ENCODE assay signal across 12 cellular contexts in the genomic region with DNA sequence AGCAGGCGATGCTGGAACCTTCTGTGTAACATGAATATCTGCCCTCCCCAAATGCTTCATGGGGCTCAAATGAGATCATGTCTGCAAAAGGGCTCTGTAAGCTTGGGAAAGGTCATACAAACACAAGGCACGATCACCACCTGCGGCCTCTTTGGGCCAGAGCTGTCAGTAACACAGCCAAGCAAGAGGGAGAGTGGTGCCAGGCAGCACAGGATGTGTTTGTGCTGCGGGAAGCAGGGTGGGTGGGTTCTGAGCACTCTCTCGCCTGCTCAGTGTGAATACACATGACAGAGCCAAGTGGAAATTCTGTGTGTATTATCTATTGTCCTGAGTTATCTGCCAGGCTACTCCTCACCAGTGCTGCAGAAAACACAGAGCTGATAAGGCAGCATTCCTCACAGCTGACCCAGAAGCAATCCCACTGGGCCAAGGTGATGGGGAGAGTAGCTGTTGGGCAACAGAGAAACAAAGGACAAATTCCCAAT.
DNase-seq lines count a peak whose midpoint lies in the region; ATAC-seq and TF ChIP-seq lines count a peak whose summit lies in the region.
"Had no signal": no experiment of that assay in that cellular context is flagged by ENCODE, and none has a peak within 500 bp of the region (broad histone marks: within the 10 kb centered on the region; RNA-seq: fewer than 3 reads in every experiment).

No MANE protein-coding gene starts in this region.

- TF ChIP-seq RAD21 in IMR-90 (IDR thresholded peaks at IDR 0.05; ENCODE audit: low read length), result no peak

- H3K36me3 ChIP-seq in IMR-90 (ENCODE audit: control insufficient read depth, insufficient read depth, low read length) (no peaks in the 10 kb centered on the region), hepatocyte (replicated peaks; ENCODE audit: insufficient read depth, low read depth) (no peaks in the 10 kb centered on the region), psoas muscle (ENCODE audit: insufficient read depth in 1 of 2, low read depth in 1 of 2) (no peaks in the 10 kb centered on the region)

- H4K5ac ChIP-seq in IMR-90 (ENCODE audit: low read depth, low read length), result no peak overlapping the region

- TF ChIP-seq POLR2A in IMR-90 (IDR thresholded peaks at IDR 0.05; ENCODE audit: low read depth, low read length), result no peak

- CTCF ChIA-PET in IMR-90 (lab: Yijun Ruan, JAX), result interaction anchor here (0.7 kb wide), 1 partner anchor 9 kb away, joined by 4 read pairs; no protein-coding TSS in a partner anchor

- no peak overlapping the region for H4K8ac ChIP-seq in IMR-90 (ENCODE audit: low read depth in 2 of 2, low read length in 2 of 2)

- H2BK20ac ChIP-seq in IMR-90 (ENCODE audit: low read depth, low read length), result no peak overlapping the region

- no peak overlapping the region for H3K4ac ChIP-seq in IMR-90 (ENCODE audit: low read depth, low read length)

- no peak overlapping the region for H2BK5ac ChIP-seq in IMR-90 (ENCODE audit: low read depth, low read length, poor library complexity, severe bottlenecking)

- H2AFZ ChIP-seq in IMR-90 (replicated peaks; ENCODE audit: low read length, poor library complexity) (no peak overlapping the region), hepatocyte (no peak overlapping the region)

- H3K27ac ChIP-seq in IMR-90 (ENCODE audit: insufficient read depth, low read length), result no peak overlapping the region
- H3K27ac ChIP-seq in hepatocyte, result peak overlapping the region; percentile 23
- peak overlapping the region; percentile 41 for H3K27ac ChIP-seq in psoas muscle

- no TSS peak for BruUV-seq in IMR-90 (replicated peaks; lab: Mats Ljungman, UMichigan)

- H3K9me2 ChIP-seq in hepatocyte (replicated peaks; ENCODE audit: insufficient read depth), result no peaks in the 10 kb centered on the region

- H2AK5ac ChIP-seq in IMR-90 (ENCODE audit: low read depth, low read length), result peak overlapping the region; percentile 21; the same call in 1 of the 2 replicates

- H3K9me1 ChIP-seq in IMR-90 (ENCODE audit: insufficient read depth, low read length), result peaks cover 14% of the 10 kb centered on the region; the same call in 1 of the 2 replicates

- H3K79me2 ChIP-seq in hepatocyte, result no peaks in the 10 kb centered on the region

- no peaks in the 10 kb centered on the region for H4K20me1 ChIP-seq in IMR-90 (ENCODE audit: insufficient read depth, low read length)
- H4K20me1 ChIP-seq in hepatocyte (ENCODE audit: insufficient read depth, poor library complexity, severe bottlenecking), result no peaks in the 10 kb centered on the region

- H3K56ac ChIP-seq in IMR-90 (ENCODE audit: extremely low read depth, insufficient read depth, low read length), result no peak overlapping the region

- H3K79me1 ChIP-seq in IMR-90 (ENCODE audit: low read depth in 1 of 2, low read length in 2 of 2), result no peaks in the 10 kb centered on the region

- no peak overlapping the region for H3K4me2 ChIP-seq in IMR-90 (ENCODE audit: low read depth, low read length)
- no peak overlapping the region for H3K4me2 ChIP-seq in hepatocyte

- H3K9me3 ChIP-seq in IMR-90 (ENCODE audit: control insufficient read depth, insufficient read depth, low read length) (0 out of 2 replicates have a peak, but pooled peaks cover 2% of the 10 kb centered on the region), hepatocyte (ENCODE audit: low read depth) (no peaks in the 10 kb centered on the region), psoas muscle (no peaks in the 10 kb centered on the region)

- peaks cover 16% of the 10 kb centered on the region for H3K4me1 ChIP-seq in IMR-90 (ENCODE audit: control insufficient read depth, insufficient read depth, low read length)
- H3K4me1 ChIP-seq in hepatocyte (ENCODE audit: insufficient read depth), result peaks cover 4% of the 10 kb centered on the region
- peaks cover 25% of the 10 kb centered on the region for H3K4me1 ChIP-seq in psoas muscle

- no peak overlapping the region for H3K9ac ChIP-seq in IMR-90 (ENCODE audit: low read depth, low read length)

- WGBS in IMR-90 (ENCODE audit: extremely low coverage in 2 of 2, insufficient read length in 1 of 2), 2 experiments, result no CpG with 5 or more reads among the region's 5 CpGs
- WGBS in hepatocyte (ENCODE audit: low lambda C conversion rate, missing lambda C conversion rate), result 53% methylated on average over 5 of the region's 5 CpGs
- WGBS in psoas muscle, 3 donors, result 7 to 15% (median 11%) methylated on average over 5 of the region's 5 CpGs

- H2AK9ac ChIP-seq in IMR-90 (replicated peaks; ENCODE audit: low read depth, low read length, poor library complexity), result no peak overlapping the region

- dilution Hi-C loops in IMR-90 (cut with HindIII; ENCODE audit: low sequenced_read_pairs, unreplicated experiment), result no loop called here

- no peak overlapping the region for H3K23ac ChIP-seq in IMR-90 (ENCODE audit: low read depth, low read length)

- ATAC-seq in IMR-90 (ENCODE audit: low read depth), result peak; percentile 66
- peak; percentile 59 to 74 (median 66) for ATAC-seq in psoas muscle
- no peak for ATAC-seq in HG02798 (IDR thresholded peaks at IDR 0.05; ENCODE audit: poor library complexity, unreplicated experiment)
- ATAC-seq in left lobe of liver, result no peak
- no peak for ATAC-seq in HG03045 (IDR thresholded peaks at IDR 0.05; ENCODE audit: unreplicated experiment)

- H3K4me3 ChIP-seq in IMR-90 (ENCODE audit: insufficient read depth, low read depth, low read length) (no peak overlapping the region), hepatocyte (no peak overlapping the region), psoas muscle (no peak overlapping the region)

- intact Hi-C loops in IMR-90 (cut with micrococcal nuclease), result no loop called here
- intact Hi-C loops in psoas muscle (cut with DNase I), result loop anchor here in 1 of 2 donors (10.0 kb wide), 1 partner anchor 178 kb away; no protein-coding TSS in a partner anchor

- in situ Hi-C loops in IMR-90 (cut with MboI; ENCODE audit: low sequenced_read_pairs), result loop anchor here (10.0 kb wide), 1 partner anchor 338 kb away; no protein-coding TSS in a partner anchor

- no peak overlapping the region for H4K91ac ChIP-seq in IMR-90 (ENCODE audit: insufficient read depth, low read depth, low read length)

- no peak overlapping the region for H3K18ac ChIP-seq in IMR-90 (ENCODE audit: low read depth, low read length)

- H3K27me3 ChIP-seq in IMR-90 (ENCODE audit: control insufficient read depth, insufficient read depth, low read length) (no peaks in the 10 kb centered on the region), hepatocyte (no peaks in the 10 kb centered on the region), psoas muscle (ENCODE audit: insufficient read depth in 3 of 3, low read length in 2 of 3) (no peaks in the 10 kb centered on the region)

- DNase-seq in IMR-90 (peak; percentile 63), cerebellar nuclear complex (lab: John Stamatoyannopoulos, UW) (peak; percentile 76 to 90), hepatocyte (ENCODE audit: low spot score) (peak; percentile 59), psoas muscle (peak in 1 of 2 donors; percentile 36), NCI-H1048 (lab: John Stamatoyannopoulos, UW) (no peak), left lobe of liver (ENCODE audit: low spot score) (no peak)
- DNase-seq: activated naive CD4-positive, alpha-beta T cell treated with anti-CD3 and anti-CD28 coated beads for 36 hours; AML-193; NCI-H1694 treated with DMSO at 0.1 percent for 48 hours; stimulated activated CD4-positive, alpha-beta T cell treated with anti-CD3 and anti-CD28 coated beads, Interleukin-4, amount 100 ng/mL, for 4 hours had no signal

- H2BK120ac ChIP-seq in IMR-90 (ENCODE audit: low read depth, low read length), result no peak overlapping the region

- POLR2A ChIA-PET in IMR-90 (lab: Charles Lee; ENCODE audit: unreplicated experiment), result no interaction called here

- no peak overlapping the region for H3K14ac ChIP-seq in IMR-90 (replicated peaks; ENCODE audit: low read depth, low read length)

- TF ChIP-seq CTCF in IMR-90 (conservative IDR thresholded peaks at IDR 0.05; ENCODE audit: low read depth, low read length), result no peak
- no peak for TF ChIP-seq CTCF in hepatocyte (IDR thresholded peaks at IDR 0.05; ENCODE audit: poor library complexity)
- no peak for TF ChIP-seq CTCF in psoas muscle (IDR thresholded peaks at IDR 0.05)

- H2BK15ac ChIP-seq in IMR-90 (ENCODE audit: low read depth, low read length), result no peak overlapping the region

TF ChIP-seq in IMR-90, 13 proteins besides CTCF, POLR2A, EP300 and RAD21:
- TF ChIP-seq ELK1 (IDR thresholded peaks at IDR 0.05; ENCODE audit: borderline replicate concordance, low read depth, low read length) (no peak), BHLHE40 (IDR thresholded peaks at IDR 0.05; ENCODE audit: low read depth, low read length) (no peak), FOS (IDR thresholded peaks at IDR 0.05; ENCODE audit: low read depth, low read length) (no peak), SMC3 (IDR thresholded peaks at IDR 0.05; ENCODE audit: low read depth, low read length) (no peak), RCOR1 (IDR thresholded peaks at IDR 0.05; ENCODE audit: insufficient replicate concordance, low read length) (no peak), NFE2L2 (IDR thresholded peaks at IDR 0.05; ENCODE audit: low read depth, low read length) (no peak), CHD1 (IDR thresholded peaks at IDR 0.05; ENCODE audit: low read depth, low read length) (no peak), MAZ (IDR thresholded peaks at IDR 0.05; ENCODE audit: borderline replicate concordance, low read depth, low read length) (no peak), CEBPB (IDR thresholded peaks at IDR 0.05; ENCODE audit: low read depth, low read length) (peak; percentile 76)

Comparison
In these comparisons a context has a peak if more than half of its experiments do, and no peak if none do; other contexts are left out.
1. ATAC-seq: peak in IMR-90 (single experiment) and psoas muscle (4 of 4); none in HG02798 (single experiment), left lobe of liver (single experiment) and HG03045 (single experiment).
2. DNase-seq: peak in IMR-90 (single experiment), cerebellar nuclear complex (2 of 2) and hepatocyte (single experiment); none in NCI-H1048 (single experiment) and left lobe of liver (single experiment).